In the genomic region with DNA sequence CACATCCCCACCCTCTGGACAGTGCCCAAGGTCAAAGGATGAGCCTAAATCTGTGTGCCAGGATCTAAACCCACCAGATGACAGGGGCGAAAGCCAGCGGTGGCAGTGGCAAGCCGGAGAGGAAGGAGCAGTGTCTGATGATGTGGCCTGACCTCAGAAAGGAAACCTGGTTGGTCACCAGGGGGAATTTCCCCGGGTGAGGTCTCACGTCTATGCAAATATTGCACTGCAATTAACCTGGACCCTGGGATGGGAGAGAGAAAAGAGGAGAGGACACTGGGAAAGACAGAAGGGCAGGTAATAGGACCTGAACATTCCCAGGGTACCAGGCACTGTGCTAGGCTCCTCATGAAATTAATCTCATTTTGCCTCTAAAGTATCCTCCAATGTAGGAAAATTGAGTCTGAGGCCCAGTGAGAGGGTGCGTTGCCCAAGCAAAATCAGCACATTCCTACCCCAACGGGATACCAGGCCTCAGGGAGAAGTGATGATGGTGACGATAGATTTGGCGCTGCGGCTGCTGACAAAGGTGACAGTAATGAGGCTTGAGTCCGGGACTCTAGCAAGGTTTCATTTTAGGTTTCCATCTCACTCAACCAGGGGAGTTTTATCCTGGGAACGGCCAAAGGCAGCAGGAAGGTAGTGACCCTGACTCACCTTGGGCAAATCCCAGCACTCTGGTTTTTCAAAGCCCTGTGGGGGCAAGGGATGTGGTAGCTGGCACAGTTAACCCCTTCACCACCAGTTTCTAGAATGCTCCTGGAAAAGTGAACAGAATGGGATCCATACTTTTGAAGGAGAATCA, we compare ENCODE assay signal across 8 cellular contexts. TPM values are rescaled to one million over a fixed set of nuclear protein-coding genes. Genes with fewer than 3 reads are reported as not detected.
DNase-seq lines count a peak whose midpoint lies in the region; ATAC-seq and TF ChIP-seq lines count a peak whose summit lies in the region.

No MANE protein-coding gene starts in this region.

- peak overlapping the region; percentile 56 for H3K4me3 ChIP-seq in GM06990 (replicated peaks; ENCODE audit: low read depth, low read length)

- H3K4me1 Mint-ChIP-seq in activated T-helper 1 cell treated with anti-CD3 and anti-CD28 coated beads, Interleukin-12 subunit alpha, Interleukin-12 subunit beta, Interleukin-2, Interleukin-4 antibody, amounts not matched to agents 30 ng/mL and 10 ng/mL and 1 ng/mL, durations not matched to agents 14 hours and 24 hours and 36 hours (ENCODE audit: low read depth) = peaks cover 82% of the 10 kb centered on the region
- peaks cover 71 to 86% of the 10 kb centered on the region in 2 donors for H3K4me1 Mint-ChIP-seq in stimulated activated naive B cell treated with anti-CD40 and anti-IgM and Interleukin-4, amounts not matched to agents 10 μg/mL and 1 μg/mL and 100 μg/mL, for 72 hours

- no peaks in the 10 kb centered on the region for H3K9me3 ChIP-seq in KOPT-K1 (ENCODE audit: insufficient read depth, low read length, poor library complexity, severe bottlenecking)

- no peaks in the 10 kb centered on the region for H3K9me3 Mint-ChIP-seq in activated T-helper 1 cell treated with anti-CD3 and anti-CD28 coated beads, Interleukin-12 subunit alpha, Interleukin-12 subunit beta, Interleukin-2, Interleukin-4 antibody, amounts not matched to agents 30 ng/mL and 10 ng/mL and 1 ng/mL, durations not matched to agents 14 hours and 24 hours and 36 hours
- no peaks in the 10 kb centered on the region for H3K9me3 Mint-ChIP-seq in stimulated activated naive B cell treated with anti-CD40 and anti-IgM and Interleukin-4, amounts not matched to agents 10 μg/mL and 1 μg/mL and 100 μg/mL, for 72 hours

- peak; percentile 68 for ATAC-seq in GM21528 (IDR thresholded peaks at IDR 0.05; ENCODE audit: low FRiP score, unreplicated experiment)
- peak; percentile 77 to 84 for ATAC-seq in stimulated activated naive B cell treated with anti-CD40 and anti-IgM and Interleukin-4, amounts not matched to agents 10 μg/mL and 1 μg/mL and 100 μg/mL, for 72 hours (replicated peaks)

- no peaks in the 10 kb centered on the region for H3K27me3 ChIP-seq in GM06990 (replicated peaks; ENCODE audit: control insufficient read depth, insufficient read depth, low read length)

- H3K36me3 Mint-ChIP-seq in activated T-helper 1 cell treated with anti-CD3 and anti-CD28 coated beads, Interleukin-12 subunit alpha, Interleukin-12 subunit beta, Interleukin-2, Interleukin-4 antibody, amounts not matched to agents 30 ng/mL and 10 ng/mL and 1 ng/mL, durations not matched to agents 14 hours and 24 hours and 36 hours (ENCODE audit: low read depth) = peaks cover 26% of the 10 kb centered on the region
- H3K36me3 Mint-ChIP-seq in stimulated activated naive B cell treated with anti-CD40 and anti-IgM and Interleukin-4, amounts not matched to agents 10 μg/mL and 1 μg/mL and 100 μg/mL, for 72 hours = peaks cover 13 to 35% of the 10 kb centered on the region in 2 donors

- H3K36me3 ChIP-seq in GM06990 (ENCODE audit: control insufficient read depth, insufficient read depth, low read length) (no peaks in the 10 kb centered on the region), KOPT-K1 (ENCODE audit: insufficient read depth, low read length) (no peaks in the 10 kb centered on the region)

- H3K27ac ChIP-seq in KOPT-K1 (ENCODE audit: low read depth, low read length, poor library complexity, severe bottlenecking) = peak overlapping the region; percentile 35

- peak overlapping the region; percentile 67 for H3K4me3 Mint-ChIP-seq in activated T-helper 1 cell treated with anti-CD3 and anti-CD28 coated beads, Interleukin-12 subunit alpha, Interleukin-12 subunit beta, Interleukin-2, Interleukin-4 antibody, amounts not matched to agents 30 ng/mL and 10 ng/mL and 1 ng/mL, durations not matched to agents 14 hours and 24 hours and 36 hours
- peak overlapping the region; percentile 82 to 85 for H3K4me3 Mint-ChIP-seq in stimulated activated naive B cell treated with anti-CD40 and anti-IgM and Interleukin-4, amounts not matched to agents 10 μg/mL and 1 μg/mL and 100 μg/mL, for 72 hours

- TF ChIP-seq CTCF in GM06990 (IDR thresholded peaks at IDR 0.05; ENCODE audit: insufficient read depth, low read length, poor library complexity, severe bottlenecking) = no peak

- intact Hi-C loops in activated T-helper 1 cell treated with anti-CD3 and anti-CD28 coated beads, Interleukin-12 subunit alpha, Interleukin-12 subunit beta, Interleukin-2, Interleukin-4 antibody, amounts not matched to agents 30 ng/mL and 10 ng/mL and 1 ng/mL, durations not matched to agents 14 hours and 24 hours and 36 hours (cut with micrococcal nuclease) = loop anchor here (1.0 to 10.0 kb wide), 3 partner anchors 11 to 249 kb away; a partner anchor contains a TSS

- peak; percentile 79 for DNase-seq in GM06990 (ENCODE audit: extremely low read depth, insufficient read length)
- DNase-seq in activated T-helper 1 cell treated with anti-CD3 and anti-CD28 coated beads, Interleukin-12 subunit alpha, Interleukin-12 subunit beta, Interleukin-2, Interleukin-4 antibody, amounts not matched to agents 30 ng/mL and 10 ng/mL and 1 ng/mL, durations not matched to agents 14 hours and 24 hours and 36 hours (ENCODE audit: low spot score) = peak; percentile 60
- peak; percentile 94 for DNase-seq in kidney tubule cell (ENCODE audit: low spot score)
- DNase-seq in stimulated activated naive B cell treated with anti-CD40 and anti-IgM and Interleukin-4, amounts not matched to agents 10 μg/mL and 1 μg/mL and 100 μg/mL, for 72 hours = peak; percentile 79
- no peak for DNase-seq in GM19240 (ENCODE audit: insufficient read length, low spot score)
- no peak for DNase-seq in NCI-H2196 (lab: John Stamatoyannopoulos, UW; ENCODE audit: unreplicated experiment)

- no peaks in the 10 kb centered on the region for H3K27me3 Mint-ChIP-seq in activated T-helper 1 cell treated with anti-CD3 and anti-CD28 coated beads, Interleukin-12 subunit alpha, Interleukin-12 subunit beta, Interleukin-2, Interleukin-4 antibody, amounts not matched to agents 30 ng/mL and 10 ng/mL and 1 ng/mL, durations not matched to agents 14 hours and 24 hours and 36 hours (ENCODE audit: insufficient read depth)
- H3K27me3 Mint-ChIP-seq in stimulated activated naive B cell treated with anti-CD40 and anti-IgM and Interleukin-4, amounts not matched to agents 10 μg/mL and 1 μg/mL and 100 μg/mL, for 72 hours = no peaks in the 10 kb centered on the region

- H3K27ac Mint-ChIP-seq in activated T-helper 1 cell treated with anti-CD3 and anti-CD28 coated beads, Interleukin-12 subunit alpha, Interleukin-12 subunit beta, Interleukin-2, Interleukin-4 antibody, amounts not matched to agents 30 ng/mL and 10 ng/mL and 1 ng/mL, durations not matched to agents 14 hours and 24 hours and 36 hours = peak overlapping the region; percentile 82
- peak overlapping the region; percentile 98 for H3K27ac Mint-ChIP-seq in stimulated activated naive B cell treated with anti-CD40 and anti-IgM and Interleukin-4, amounts not matched to agents 10 μg/mL and 1 μg/mL and 100 μg/mL, for 72 hours

RNA-seq across cellular contexts. Expression of a gene that starts 13.4 kb away (rescaled TPM):
- 287 and 304 TPM in 2 replicates for total RNA-seq in activated T-helper 1 cell treated with anti-CD3 and anti-CD28 coated beads, Interleukin-12 subunit alpha, Interleukin-12 subunit beta, Interleukin-2, Interleukin-4 antibody, amounts not matched to agents 30 ng/mL and 10 ng/mL and 1 ng/mL, durations not matched to agents 14 hours and 24 hours and 36 hours

Comparison
In these comparisons a context has a peak if more than half of its experiments do, and no peak if none do; other contexts are left out.
1. DNase-seq: peak in GM06990 (single experiment), activated T-helper 1 cell treated with anti-CD3 and anti-CD28 coated beads, Interleukin-12 subunit alpha, Interleukin-12 subunit beta, Interleukin-2, Interleukin-4 antibody, amounts not matched to agents 30 ng/mL and 10 ng/mL and 1 ng/mL, durations not matched to agents 14 hours and 24 hours and 36 hours (single experiment), kidney tubule cell (single experiment) and stimulated activated naive B cell treated with anti-CD40 and anti-IgM and Interleukin-4, amounts not matched to agents 10 μg/mL and 1 μg/mL and 100 μg/mL, for 72 hours (single experiment); none in GM19240 (single experiment) and NCI-H2196 (single experiment).